13 cellular contexts compared by ENCODE assay signal in genomic region chr1:9275161-9275560, GRCh38. TPM values are rescaled to one million over a fixed set of nuclear protein-coding genes. Genes with fewer than 3 reads are reported as not detected.
DNase-seq lines count a peak whose midpoint lies in the region; ATAC-seq, FAIRE-seq and TF ChIP-seq lines count a peak whose summit lies in the region.
"Had no signal": no experiment of that assay in that cellular context is flagged by ENCODE, and none has a peak within 500 bp of the region (broad histone marks: within the 10 kb centered on the region; RNA-seq: fewer than 3 reads in every experiment).

No MANE protein-coding gene starts in this region.

- H3K4me2 ChIP-seq in SK-N-SH (peak overlapping the region; percentile 70; the same call in 1 of the 2 replicates), hepatocyte (no peak overlapping the region)

- POLR2A ChIA-PET in AG04450 (lab: Yijun Ruan, JAX): interaction anchor here (1.0 to 1.1 kb wide), 2 partner anchors 14 to 33 kb away, joined by 3 to 7 read pairs; no protein-coding TSS in a partner anchor
- POLR2A ChIA-PET in SK-N-SH (lab: Yijun Ruan, JAX): no interaction called here

- H4K20me1 ChIP-seq in SK-N-SH (ENCODE audit: insufficient read depth) (no peaks in the 10 kb centered on the region), hepatocyte (ENCODE audit: insufficient read depth, poor library complexity, severe bottlenecking) (no peaks in the 10 kb centered on the region)

- no peak overlapping the region for H3K27ac Mint-ChIP-seq in mesothelial cell of epicardium

- peaks cover 8% of the 10 kb centered on the region for H3F3A ChIP-seq in SK-N-SH (replicated peaks; ENCODE audit: insufficient read depth)

- H3K9ac ChIP-seq in SK-N-SH: no peak overlapping the region

- H3K4me3 ChIP-seq in AG04450 (ENCODE audit: low read depth, low read length) (no peak overlapping the region), SK-N-SH (ENCODE audit: low read depth in 2 of 2, low read length in 1 of 2) (no peak overlapping the region), left lung (no peak overlapping the region), small intestine (ENCODE audit: low read depth in 1 of 2, low read length in 2 of 2) (no peak overlapping the region), hepatocyte (no peak overlapping the region)

- no peaks in the 10 kb centered on the region for H3K9me3 Mint-ChIP-seq in mesothelial cell of epicardium

- H3K27me3 Mint-ChIP-seq in mesothelial cell of epicardium (ENCODE audit: low read depth): peaks cover 2% of the 10 kb centered on the region

- no peaks in the 10 kb centered on the region; the same call in 1 of the 2 replicates for H3K9me3 ChIP-seq in AG04450 (ENCODE audit: control insufficient read depth, insufficient read depth, low read length)
- H3K9me3 ChIP-seq in SK-N-SH: no peaks in the 10 kb centered on the region
- no peaks in the 10 kb centered on the region for H3K9me3 ChIP-seq in left lung
- no peaks in the 10 kb centered on the region for H3K9me3 ChIP-seq in small intestine (ENCODE audit: control insufficient read depth, low read depth)
- H3K9me3 ChIP-seq in hepatocyte (ENCODE audit: low read depth): no peaks in the 10 kb centered on the region

- H3K4me1 Mint-ChIP-seq in mesothelial cell of epicardium: peaks cover 21% of the 10 kb centered on the region

- peaks cover 5 to 14% of the 10 kb centered on the region in 2 experiments; a peak in 2 of 4 replicates for H3K4me1 ChIP-seq in SK-N-SH (ENCODE audit: control insufficient read depth in 1 of 2, insufficient read depth in 2 of 2, low read depth in 1 of 2, low read length in 1 of 2)
- peaks cover 13 to 48% of the 10 kb centered on the region in 2 donors for H3K4me1 ChIP-seq in left lung
- peaks cover 0 to 9% of the 10 kb centered on the region in 2 donors for H3K4me1 ChIP-seq in small intestine (ENCODE audit: control insufficient read depth in 2 of 2, insufficient read depth in 1 of 2, low read depth in 1 of 2, low read length in 1 of 2)
- peaks cover 32% of the 10 kb centered on the region for H3K4me1 ChIP-seq in hepatocyte (ENCODE audit: insufficient read depth)

- H3K79me2 ChIP-seq in SK-N-SH (ENCODE audit: insufficient read depth): no peaks in the 10 kb centered on the region
- H3K79me2 ChIP-seq in hepatocyte: no peaks in the 10 kb centered on the region

- WGBS in SK-N-SH (ENCODE audit: low lambda C conversion rate): 88% methylated on average over 10 of the region's 10 CpGs
- 82 to 84% (median 83%) methylated on average over 10 of the region's 10 CpGs for WGBS in small intestine, 3 donors
- 95% methylated on average over 10 of the region's 10 CpGs for WGBS in hepatocyte (ENCODE audit: low lambda C conversion rate, missing lambda C conversion rate)

- TF ChIP-seq CTCF in AG04450 (IDR thresholded peaks at IDR 0.05; ENCODE audit: low read depth, low read length) (no peak), SK-N-SH (IDR thresholded peaks at IDR 0.05) (no peak), left lung (IDR thresholded peaks at IDR 0.05) (no peak), mesothelial cell of epicardium (IDR thresholded peaks at IDR 0.05; ENCODE audit: unreplicated experiment) (no peak), hepatocyte (IDR thresholded peaks at IDR 0.05; ENCODE audit: poor library complexity) (no peak)

- TF ChIP-seq EP300 in SK-N-SH (IDR thresholded peaks at IDR 0.05; ENCODE audit: borderline replicate concordance in 1 of 2, low read depth in 1 of 2, low read length in 1 of 2): no peak

- ATAC-seq in GM21723 (IDR thresholded peaks at IDR 0.05; ENCODE audit: unreplicated experiment) (peak; percentile 23), left lung (peak; percentile 3), esophagus mucosa (no peak)

- peaks cover 2% of the 10 kb centered on the region for H3K36me3 Mint-ChIP-seq in mesothelial cell of epicardium

- H3K27me3 ChIP-seq in AG04450 (ENCODE audit: control insufficient read depth, insufficient read depth, low read length) (no peaks in the 10 kb centered on the region), SK-N-SH (ENCODE audit: insufficient read depth) (no peaks in the 10 kb centered on the region), left lung (no peaks in the 10 kb centered on the region), small intestine (ENCODE audit: control insufficient read depth in 2 of 2, insufficient read depth in 2 of 2, low read length in 2 of 2) (no peaks in the 10 kb centered on the region), hepatocyte (no peaks in the 10 kb centered on the region)

- no peaks in the 10 kb centered on the region for H3K9me2 ChIP-seq in SK-N-SH
- no peaks in the 10 kb centered on the region for H3K9me2 ChIP-seq in hepatocyte (replicated peaks; ENCODE audit: insufficient read depth)

- TF ChIP-seq RAD21 in SK-N-SH (IDR thresholded peaks at IDR 0.05; ENCODE audit: low read length): no peak

- FAIRE-seq in small intestine (lab: Jason Lieb, UNC): no peak

- CTCF ChIA-PET in AG04450 (lab: Charles Lee) (interaction anchor here (0.9 to 1.9 kb wide), 2 partner anchors 8 to 216 kb away, joined by 3 to 6 read pairs; no protein-coding TSS in a partner anchor), SK-N-SH (lab: Yijun Ruan, JAX) (interaction anchor here (0.6 to 1.7 kb wide), 5 partner anchors 8 to 357 kb away, joined by 3 to 6 read pairs (median 3); no protein-coding TSS in a partner anchor)

- H3K27ac ChIP-seq in AG04450 (ENCODE audit: low read depth, low read length): peak overlapping the region; percentile 12
- H3K27ac ChIP-seq in SK-N-SH (ENCODE audit: low read depth in 2 of 2, low read length in 1 of 2): peak overlapping the region in 1 of 2 experiments; percentile 63; a peak in 1 of 4 replicates
- peak overlapping the region in 1 of 2 donors; percentile 41 for H3K27ac ChIP-seq in left lung
- H3K27ac ChIP-seq in small intestine (ENCODE audit: low read depth in 1 of 2, low read length in 1 of 2): no peak overlapping the region
- H3K27ac ChIP-seq in hepatocyte: no peak overlapping the region
- H3K27ac ChIP-seq: WERI-Rb-1 had no signal

- no peaks in the 10 kb centered on the region for H3K36me3 ChIP-seq in SK-N-SH (replicated peaks in 1 of 2; ENCODE audit: control insufficient read depth in 1 of 2, insufficient read depth in 2 of 2, low read length in 1 of 2)
- H3K36me3 ChIP-seq in left lung: peaks cover 0 to 8% of the 10 kb centered on the region in 2 donors
- H3K36me3 ChIP-seq in small intestine (ENCODE audit: control insufficient read depth in 2 of 2, insufficient read depth in 2 of 2, low read length in 2 of 2): no peaks in the 10 kb centered on the region
- H3K36me3 ChIP-seq in hepatocyte (replicated peaks; ENCODE audit: insufficient read depth, low read depth): no peaks in the 10 kb centered on the region
- H3K36me3 ChIP-seq: WERI-Rb-1 had no signal

- no peak overlapping the region for H2AFZ ChIP-seq in SK-N-SH (ENCODE audit: low read depth)
- H2AFZ ChIP-seq in hepatocyte: no peak overlapping the region

- DNase-seq in AG04450 (ENCODE audit: low read depth, low spot score): no peak
- DNase-seq in SK-N-SH: no peak
- no peak for DNase-seq in left lung
- DNase-seq in small intestine: no peak
- no peak for DNase-seq in mesothelial cell of epicardium (ENCODE audit: low spot score in 2 of 2, unreplicated experiment in 2 of 2)
- no peak for DNase-seq in hepatocyte (ENCODE audit: low spot score)
- DNase-seq: midbrain, NCI-H1436, NCI-H526 treated with DMSO at 0.1 percent for 48 hours, Right ventricle myocardium superior had no signal

- intact Hi-C loops in left lung (cut with DNase I): no loop called here

- no peak overlapping the region for H3K4me3 Mint-ChIP-seq in mesothelial cell of epicardium

TF ChIP-seq in SK-N-SH, 30 proteins besides CTCF, POLR2A, EP300 and RAD21:
- TF ChIP-seq POLR2AphosphoS5 (IDR thresholded peaks at IDR 0.05; ENCODE audit: low read depth, low read length): no peak
- no peak for TF ChIP-seq ELF1 (IDR thresholded peaks at IDR 0.05)
- TF ChIP-seq MXI1 (IDR thresholded peaks at IDR 0.05; ENCODE audit: low read depth, low read length): no peak
- TF ChIP-seq JUND (IDR thresholded peaks at IDR 0.05): no peak
- no peak for TF ChIP-seq TAF1 (IDR thresholded peaks at IDR 0.05; ENCODE audit: borderline replicate concordance, low read depth, low read length)
- TF ChIP-seq NFIC (IDR thresholded peaks at IDR 0.05; ENCODE audit: borderline replicate concordance): no peak
- no peak for TF ChIP-seq FOXM1 (IDR thresholded peaks at IDR 0.05; ENCODE audit: low read depth)
- TF ChIP-seq TCF12 (IDR thresholded peaks at IDR 0.05): no peak
- TF ChIP-seq CHD2 (IDR thresholded peaks at IDR 0.05; ENCODE audit: low read length, partially characterized antibody): no peak
- TF ChIP-seq FOSL2 (IDR thresholded peaks at IDR 0.05; ENCODE audit: borderline replicate concordance, low read depth): no peak
- TF ChIP-seq EZH2phosphoT487 (IDR thresholded peaks at IDR 0.05; ENCODE audit: borderline replicate concordance, low read depth): no peak
- no peak for TF ChIP-seq SIN3A (IDR thresholded peaks at IDR 0.05; ENCODE audit: borderline replicate concordance, low read depth, low read length)

RNA-seq across cellular contexts. Expression of gene SPSB1, which starts 17.5 kb away (rescaled TPM):
- 19.4 and 20.3 TPM in 2 replicates for polyA plus RNA-seq in AG04450 (2011; rRNA removed)
- 37.1 and 41.0 TPM in 2 replicates for polyA minus RNA-seq in AG04450 (2011; rRNA and poly(A)+ RNA removed)
- 8.4 and 9.2 TPM in 2 replicates for polyA plus RNA-seq in SK-N-SH (2012; rRNA removed)
- 4.4 and 5.8 TPM in 2 replicates for polyA plus RNA-seq in SK-N-SH (2012; cell fraction: cytosol; rRNA removed)
- 5.4 and 7.6 TPM in 2 replicates for polyA plus RNA-seq in SK-N-SH (2012; cell fraction: nucleus; rRNA removed)
- total RNA-seq in left lung: 10 to 100 TPM; 24.7 to 39.4 TPM
- 10 to 100 TPM; 30.0 to 69.1 (median 35.3) TPM for polyA plus RNA-seq in small intestine
- 15.5 TPM for total RNA-seq in esophagus mucosa
- total RNA-seq in mesothelial cell of epicardium: 22.0 to 24.8 TPM (median 23.9 TPM) in 3 replicates
- total RNA-seq in hepatocyte: 61.3 and 66.9 TPM in 2 replicates
- 75.3 and 102 TPM in 2 replicates for polyA plus RNA-seq in hepatocyte

RNA-seq across cellular contexts. Expression of gene H6PD, which starts 40.6 kb away (rescaled TPM):
- polyA plus RNA-seq in AG04450 (2011; rRNA removed) (18.3 and 22.9 TPM in 2 replicates), SK-N-SH (2012; rRNA removed) (16.2 and 19.1 TPM in 2 replicates), small intestine (10 to 100 TPM in 1 of 3 donors, 1 to 10 TPM in 2; 2.7 to 25.8 (median 2.9) TPM), hepatocyte (23.9 and 26.3 TPM in 2 replicates)
- 23.6 and 26.7 TPM in 2 replicates for polyA minus RNA-seq in AG04450 (2011; rRNA and poly(A)+ RNA removed)
- 10.0 and 13.9 TPM in 2 replicates for polyA plus RNA-seq in SK-N-SH (2012; cell fraction: cytosol; rRNA removed)
- polyA plus RNA-seq in SK-N-SH (2012; cell fraction: nucleus; rRNA removed): 23.2 and 26.0 TPM in 2 replicates
- total RNA-seq in left lung (10 to 100 TPM; 33.0 to 42.6 TPM), esophagus mucosa (20.4 TPM), mesothelial cell of epicardium (71.2 to 74.6 TPM (median 73.1 TPM) in 3 replicates), hepatocyte (40.4 and 54.8 TPM in 2 replicates)
